ENCODE assay signal across 1 cellular context in the genomic region with DNA sequence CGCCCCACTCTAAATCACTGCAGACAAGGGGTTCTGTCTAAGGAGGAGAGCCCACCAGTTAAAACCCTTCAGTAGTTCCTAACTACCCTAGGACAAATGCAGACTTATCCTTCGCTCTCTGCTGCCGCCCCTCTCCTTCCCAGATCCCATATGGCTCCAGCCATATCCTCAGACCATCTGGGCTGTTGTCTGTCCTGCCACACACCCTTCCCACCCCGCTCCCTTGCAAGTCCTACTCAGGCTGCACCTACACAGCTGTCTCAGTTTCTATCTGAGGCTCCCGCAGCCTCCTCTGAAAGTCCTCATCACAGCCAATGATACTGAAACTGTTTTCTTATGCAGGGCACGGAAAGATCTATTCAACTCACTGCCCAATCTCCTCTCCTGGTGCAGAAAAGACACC.
TF ChIP-seq lines count a peak whose summit lies in the region.

No MANE protein-coding gene starts in this region.

TF ChIP-seq in HepG2, 621 proteins besides CTCF, POLR2A, EP300 and RAD21 (continues in another document):
- TF ChIP-seq, protein P1, sequence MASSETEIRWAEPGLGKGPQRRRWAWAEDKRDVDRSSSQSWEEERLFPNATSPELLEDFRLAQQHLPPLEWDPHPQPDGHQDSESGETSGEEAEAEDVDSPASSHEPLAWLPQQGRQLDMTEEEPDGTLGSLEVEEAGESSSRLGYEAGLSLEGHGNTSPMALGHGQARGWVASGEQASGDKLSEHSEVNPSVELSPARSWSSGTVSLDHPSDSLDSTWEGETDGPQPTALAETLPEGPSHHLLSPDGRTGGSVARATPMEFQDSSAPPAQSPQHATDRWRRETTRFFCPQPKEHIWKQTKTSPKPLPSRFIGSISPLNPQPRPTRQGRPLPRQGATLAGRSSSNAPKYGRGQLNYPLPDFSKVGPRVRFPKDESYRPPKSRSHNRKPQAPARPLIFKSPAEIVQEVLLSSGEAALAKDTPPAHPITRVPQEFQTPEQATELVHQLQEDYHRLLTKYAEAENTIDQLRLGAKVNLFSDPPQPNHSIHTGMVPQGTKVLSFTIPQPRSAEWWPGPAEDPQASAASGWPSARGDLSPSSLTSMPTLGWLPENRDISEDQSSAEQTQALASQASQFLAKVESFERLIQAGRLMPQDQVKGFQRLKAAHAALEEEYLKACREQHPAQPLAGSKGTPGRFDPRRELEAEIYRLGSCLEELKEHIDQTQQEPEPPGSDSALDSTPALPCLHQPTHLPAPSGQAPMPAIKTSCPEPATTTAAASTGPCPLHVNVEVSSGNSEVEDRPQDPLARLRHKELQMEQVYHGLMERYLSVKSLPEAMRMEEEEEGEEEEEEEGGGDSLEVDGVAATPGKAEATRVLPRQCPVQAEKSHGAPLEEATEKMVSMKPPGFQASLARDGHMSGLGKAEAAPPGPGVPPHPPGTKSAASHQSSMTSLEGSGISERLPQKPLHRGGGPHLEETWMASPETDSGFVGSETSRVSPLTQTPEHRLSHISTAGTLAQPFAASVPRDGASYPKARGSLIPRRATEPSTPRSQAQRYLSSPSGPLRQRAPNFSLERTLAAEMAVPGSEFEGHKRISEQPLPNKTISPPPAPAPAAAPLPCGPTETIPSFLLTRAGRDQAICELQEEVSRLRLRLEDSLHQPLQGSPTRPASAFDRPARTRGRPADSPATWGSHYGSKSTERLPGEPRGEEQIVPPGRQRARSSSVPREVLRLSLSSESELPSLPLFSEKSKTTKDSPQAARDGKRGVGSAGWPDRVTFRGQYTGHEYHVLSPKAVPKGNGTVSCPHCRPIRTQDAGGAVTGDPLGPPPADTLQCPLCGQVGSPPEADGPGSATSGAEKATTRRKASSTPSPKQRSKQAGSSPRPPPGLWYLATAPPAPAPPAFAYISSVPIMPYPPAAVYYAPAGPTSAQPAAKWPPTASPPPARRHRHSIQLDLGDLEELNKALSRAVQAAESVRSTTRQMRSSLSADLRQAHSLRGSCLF (CRISPR knock-in tag; IDR thresholded peaks at IDR 0.05; ENCODE audit: borderline replicate concordance) = no peak
- TF ChIP-seq, protein P2, sequence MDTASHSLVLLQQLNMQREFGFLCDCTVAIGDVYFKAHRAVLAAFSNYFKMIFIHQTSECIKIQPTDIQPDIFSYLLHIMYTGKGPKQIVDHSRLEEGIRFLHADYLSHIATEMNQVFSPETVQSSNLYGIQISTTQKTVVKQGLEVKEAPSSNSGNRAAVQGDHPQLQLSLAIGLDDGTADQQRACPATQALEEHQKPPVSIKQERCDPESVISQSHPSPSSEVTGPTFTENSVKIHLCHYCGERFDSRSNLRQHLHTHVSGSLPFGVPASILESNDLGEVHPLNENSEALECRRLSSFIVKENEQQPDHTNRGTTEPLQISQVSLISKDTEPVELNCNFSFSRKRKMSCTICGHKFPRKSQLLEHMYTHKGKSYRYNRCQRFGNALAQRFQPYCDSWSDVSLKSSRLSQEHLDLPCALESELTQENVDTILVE (CRISPR knock-in tag; IDR thresholded peaks at IDR 0.05) = no peak
- TF ChIP-seq ZNF616 (CRISPR knock-in tag; IDR thresholded peaks at IDR 0.05; ENCODE audit: low read depth) (no peak), DNMT3B (CRISPR knock-in tag; conservative IDR thresholded peaks at IDR 0.05) (no peak), ZBTB38 (CRISPR knock-in tag; IDR thresholded peaks at IDR 0.05) (peak; percentile 79; the same call in 1 of the 2 replicates), ZNF232 (CRISPR knock-in tag; IDR thresholded peaks at IDR 0.05; ENCODE audit: borderline replicate concordance) (0 out of 2 replicates have a peak, but pooled peaks have one; percentile 2), ZFX (CRISPR knock-in tag; IDR thresholded peaks at IDR 0.05; ENCODE audit: low read depth) (0 out of 2 replicates have a peak, but pooled peaks have one; percentile 10), PITX1 (CRISPR knock-in tag; IDR thresholded peaks at IDR 0.05) (peak; percentile 16; the same call in 1 of the 2 replicates), FOXK2 (IDR thresholded peaks at IDR 0.05) (no peak), ZNF674 (CRISPR knock-in tag; IDR thresholded peaks at IDR 0.05; ENCODE audit: low read depth) (no peak), ZNF230 (CRISPR knock-in tag; IDR thresholded peaks at IDR 0.05) (peak; percentile 8; the same call in 1 of the 2 replicates), SPEN (CRISPR knock-in tag; IDR thresholded peaks at IDR 0.05; ENCODE audit: low read depth) (peak; percentile 60), MTA3 (CRISPR knock-in tag; IDR thresholded peaks at IDR 0.05) (no peak), GLI4 (CRISPR knock-in tag; IDR thresholded peaks at IDR 0.05; ENCODE audit: borderline replicate concordance) (0 out of 2 replicates have a peak, but pooled peaks have one; percentile 32), RBAK (CRISPR knock-in tag; IDR thresholded peaks at IDR 0.05) (no peak), ZNF720 (CRISPR knock-in tag; IDR thresholded peaks at IDR 0.05) (no peak), HOXA3 (CRISPR knock-in tag; IDR thresholded peaks at IDR 0.05) (0 out of 2 replicates have a peak, but pooled peaks have one; percentile 4), ZNF460 (CRISPR knock-in tag; IDR thresholded peaks at IDR 0.05; ENCODE audit: borderline replicate concordance) (no peak)
- TF ChIP-seq, protein P3, sequence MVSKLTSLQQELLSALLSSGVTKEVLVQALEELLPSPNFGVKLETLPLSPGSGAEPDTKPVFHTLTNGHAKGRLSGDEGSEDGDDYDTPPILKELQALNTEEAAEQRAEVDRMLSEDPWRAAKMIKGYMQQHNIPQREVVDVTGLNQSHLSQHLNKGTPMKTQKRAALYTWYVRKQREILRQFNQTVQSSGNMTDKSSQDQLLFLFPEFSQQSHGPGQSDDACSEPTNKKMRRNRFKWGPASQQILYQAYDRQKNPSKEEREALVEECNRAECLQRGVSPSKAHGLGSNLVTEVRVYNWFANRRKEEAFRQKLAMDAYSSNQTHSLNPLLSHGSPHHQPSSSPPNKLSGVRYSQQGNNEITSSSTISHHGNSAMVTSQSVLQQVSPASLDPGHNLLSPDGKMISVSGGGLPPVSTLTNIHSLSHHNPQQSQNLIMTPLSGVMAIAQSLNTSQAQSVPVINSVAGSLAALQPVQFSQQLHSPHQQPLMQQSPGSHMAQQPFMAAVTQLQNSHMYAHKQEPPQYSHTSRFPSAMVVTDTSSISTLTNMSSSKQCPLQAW (CRISPR knock-in tag; IDR thresholded peaks at IDR 0.05) = no peak
- TF ChIP-seq, protein P4, sequence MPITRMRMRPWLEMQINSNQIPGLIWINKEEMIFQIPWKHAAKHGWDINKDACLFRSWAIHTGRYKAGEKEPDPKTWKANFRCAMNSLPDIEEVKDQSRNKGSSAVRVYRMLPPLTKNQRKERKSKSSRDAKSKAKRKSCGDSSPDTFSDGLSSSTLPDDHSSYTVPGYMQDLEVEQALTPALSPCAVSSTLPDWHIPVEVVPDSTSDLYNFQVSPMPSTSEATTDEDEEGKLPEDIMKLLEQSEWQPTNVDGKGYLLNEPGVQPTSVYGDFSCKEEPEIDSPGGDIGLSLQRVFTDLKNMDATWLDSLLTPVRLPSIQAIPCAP (CRISPR knock-in tag; IDR thresholded peaks at IDR 0.05; ENCODE audit: low read depth) = 0 out of 2 replicates have a peak, but pooled peaks have one; percentile 2
- TF ChIP-seq, protein P5, sequence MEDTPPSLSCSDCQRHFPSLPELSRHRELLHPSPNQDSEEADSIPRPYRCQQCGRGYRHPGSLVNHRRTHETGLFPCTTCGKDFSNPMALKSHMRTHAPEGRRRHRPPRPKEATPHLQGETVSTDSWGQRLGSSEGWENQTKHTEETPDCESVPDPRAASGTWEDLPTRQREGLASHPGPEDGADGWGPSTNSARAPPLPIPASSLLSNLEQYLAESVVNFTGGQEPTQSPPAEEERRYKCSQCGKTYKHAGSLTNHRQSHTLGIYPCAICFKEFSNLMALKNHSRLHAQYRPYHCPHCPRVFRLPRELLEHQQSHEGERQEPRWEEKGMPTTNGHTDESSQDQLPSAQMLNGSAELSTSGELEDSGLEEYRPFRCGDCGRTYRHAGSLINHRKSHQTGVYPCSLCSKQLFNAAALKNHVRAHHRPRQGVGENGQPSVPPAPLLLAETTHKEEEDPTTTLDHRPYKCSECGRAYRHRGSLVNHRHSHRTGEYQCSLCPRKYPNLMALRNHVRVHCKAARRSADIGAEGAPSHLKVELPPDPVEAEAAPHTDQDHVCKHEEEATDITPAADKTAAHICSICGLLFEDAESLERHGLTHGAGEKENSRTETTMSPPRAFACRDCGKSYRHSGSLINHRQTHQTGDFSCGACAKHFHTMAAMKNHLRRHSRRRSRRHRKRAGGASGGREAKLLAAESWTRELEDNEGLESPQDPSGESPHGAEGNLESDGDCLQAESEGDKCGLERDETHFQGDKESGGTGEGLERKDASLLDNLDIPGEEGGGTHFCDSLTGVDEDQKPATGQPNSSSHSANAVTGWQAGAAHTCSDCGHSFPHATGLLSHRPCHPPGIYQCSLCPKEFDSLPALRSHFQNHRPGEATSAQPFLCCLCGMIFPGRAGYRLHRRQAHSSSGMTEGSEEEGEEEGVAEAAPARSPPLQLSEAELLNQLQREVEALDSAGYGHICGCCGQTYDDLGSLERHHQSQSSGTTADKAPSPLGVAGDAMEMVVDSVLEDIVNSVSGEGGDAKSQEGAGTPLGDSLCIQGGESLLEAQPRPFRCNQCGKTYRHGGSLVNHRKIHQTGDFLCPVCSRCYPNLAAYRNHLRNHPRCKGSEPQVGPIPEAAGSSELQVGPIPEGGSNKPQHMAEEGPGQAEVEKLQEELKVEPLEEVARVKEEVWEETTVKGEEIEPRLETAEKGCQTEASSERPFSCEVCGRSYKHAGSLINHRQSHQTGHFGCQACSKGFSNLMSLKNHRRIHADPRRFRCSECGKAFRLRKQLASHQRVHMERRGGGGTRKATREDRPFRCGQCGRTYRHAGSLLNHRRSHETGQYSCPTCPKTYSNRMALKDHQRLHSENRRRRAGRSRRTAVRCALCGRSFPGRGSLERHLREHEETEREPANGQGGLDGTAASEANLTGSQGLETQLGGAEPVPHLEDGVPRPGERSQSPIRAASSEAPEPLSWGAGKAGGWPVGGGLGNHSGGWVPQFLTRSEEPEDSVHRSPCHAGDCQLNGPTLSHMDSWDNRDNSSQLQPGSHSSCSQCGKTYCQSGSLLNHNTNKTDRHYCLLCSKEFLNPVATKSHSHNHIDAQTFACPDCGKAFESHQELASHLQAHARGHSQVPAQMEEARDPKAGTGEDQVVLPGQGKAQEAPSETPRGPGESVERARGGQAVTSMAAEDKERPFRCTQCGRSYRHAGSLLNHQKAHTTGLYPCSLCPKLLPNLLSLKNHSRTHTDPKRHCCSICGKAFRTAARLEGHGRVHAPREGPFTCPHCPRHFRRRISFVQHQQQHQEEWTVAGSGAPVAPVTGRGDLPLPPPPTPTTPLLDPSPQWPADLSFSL (CRISPR knock-in tag; IDR thresholded peaks at IDR 0.05) = no peak
- TF ChIP-seq, protein P6, sequence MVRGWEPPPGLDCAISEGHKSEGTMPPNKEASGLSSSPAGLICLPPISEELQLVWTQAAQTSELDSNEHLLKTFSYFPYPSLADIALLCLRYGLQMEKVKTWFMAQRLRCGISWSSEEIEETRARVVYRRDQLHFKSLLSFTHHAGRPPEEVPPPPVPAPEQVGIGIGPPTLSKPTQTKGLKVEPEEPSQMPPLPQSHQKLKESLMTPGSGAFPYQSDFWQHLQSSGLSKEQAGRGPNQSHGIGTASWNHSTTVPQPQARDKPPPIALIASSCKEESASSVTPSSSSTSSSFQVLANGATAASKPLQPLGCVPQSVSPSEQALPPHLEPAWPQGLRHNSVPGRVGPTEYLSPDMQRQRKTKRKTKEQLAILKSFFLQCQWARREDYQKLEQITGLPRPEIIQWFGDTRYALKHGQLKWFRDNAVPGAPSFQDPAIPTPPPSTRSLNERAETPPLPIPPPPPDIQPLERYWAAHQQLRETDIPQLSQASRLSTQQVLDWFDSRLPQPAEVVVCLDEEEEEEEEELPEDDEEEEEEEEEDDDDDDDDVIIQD (CRISPR knock-in tag; IDR thresholded peaks at IDR 0.05; ENCODE audit: low read depth) = 0 out of 2 replicates have a peak, but pooled peaks have one; percentile 24
- TF ChIP-seq, protein P7, sequence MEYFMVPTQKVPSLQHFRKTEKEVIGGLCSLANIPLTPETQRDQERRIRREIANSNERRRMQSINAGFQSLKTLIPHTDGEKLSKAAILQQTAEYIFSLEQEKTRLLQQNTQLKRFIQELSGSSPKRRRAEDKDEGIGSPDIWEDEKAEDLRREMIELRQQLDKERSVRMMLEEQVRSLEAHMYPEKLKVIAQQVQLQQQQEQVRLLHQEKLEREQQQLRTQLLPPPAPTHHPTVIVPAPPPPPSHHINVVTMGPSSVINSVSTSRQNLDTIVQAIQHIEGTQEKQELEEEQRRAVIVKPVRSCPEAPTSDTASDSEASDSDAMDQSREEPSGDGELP (IDR thresholded peaks at IDR 0.05; ENCODE audit: borderline replicate concordance, low read depth) = 0 out of 2 replicates have a peak, but pooled peaks have one; percentile 12
- TF ChIP-seq, protein P8, sequence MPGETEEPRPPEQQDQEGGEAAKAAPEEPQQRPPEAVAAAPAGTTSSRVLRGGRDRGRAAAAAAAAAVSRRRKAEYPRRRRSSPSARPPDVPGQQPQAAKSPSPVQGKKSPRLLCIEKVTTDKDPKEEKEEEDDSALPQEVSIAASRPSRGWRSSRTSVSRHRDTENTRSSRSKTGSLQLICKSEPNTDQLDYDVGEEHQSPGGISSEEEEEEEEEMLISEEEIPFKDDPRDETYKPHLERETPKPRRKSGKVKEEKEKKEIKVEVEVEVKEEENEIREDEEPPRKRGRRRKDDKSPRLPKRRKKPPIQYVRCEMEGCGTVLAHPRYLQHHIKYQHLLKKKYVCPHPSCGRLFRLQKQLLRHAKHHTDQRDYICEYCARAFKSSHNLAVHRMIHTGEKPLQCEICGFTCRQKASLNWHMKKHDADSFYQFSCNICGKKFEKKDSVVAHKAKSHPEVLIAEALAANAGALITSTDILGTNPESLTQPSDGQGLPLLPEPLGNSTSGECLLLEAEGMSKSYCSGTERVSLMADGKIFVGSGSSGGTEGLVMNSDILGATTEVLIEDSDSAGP (CRISPR knock-in tag; IDR thresholded peaks at IDR 0.05; ENCODE audit: borderline replicate concordance) = no peak
- TF ChIP-seq, protein P9, sequence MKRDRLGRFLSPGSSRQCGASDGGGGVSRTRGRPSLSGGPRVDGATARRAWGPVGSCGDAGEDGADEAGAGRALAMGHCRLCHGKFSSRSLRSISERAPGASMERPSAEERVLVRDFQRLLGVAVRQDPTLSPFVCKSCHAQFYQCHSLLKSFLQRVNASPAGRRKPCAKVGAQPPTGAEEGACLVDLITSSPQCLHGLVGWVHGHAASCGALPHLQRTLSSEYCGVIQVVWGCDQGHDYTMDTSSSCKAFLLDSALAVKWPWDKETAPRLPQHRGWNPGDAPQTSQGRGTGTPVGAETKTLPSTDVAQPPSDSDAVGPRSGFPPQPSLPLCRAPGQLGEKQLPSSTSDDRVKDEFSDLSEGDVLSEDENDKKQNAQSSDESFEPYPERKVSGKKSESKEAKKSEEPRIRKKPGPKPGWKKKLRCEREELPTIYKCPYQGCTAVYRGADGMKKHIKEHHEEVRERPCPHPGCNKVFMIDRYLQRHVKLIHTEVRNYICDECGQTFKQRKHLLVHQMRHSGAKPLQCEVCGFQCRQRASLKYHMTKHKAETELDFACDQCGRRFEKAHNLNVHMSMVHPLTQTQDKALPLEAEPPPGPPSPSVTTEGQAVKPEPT (CRISPR knock-in tag; IDR thresholded peaks at IDR 0.05; ENCODE audit: low read depth) = 0 out of 2 replicates have a peak, but pooled peaks have one; percentile 51
